ENCODE assay signal across 8 cellular contexts in the genomic region with DNA sequence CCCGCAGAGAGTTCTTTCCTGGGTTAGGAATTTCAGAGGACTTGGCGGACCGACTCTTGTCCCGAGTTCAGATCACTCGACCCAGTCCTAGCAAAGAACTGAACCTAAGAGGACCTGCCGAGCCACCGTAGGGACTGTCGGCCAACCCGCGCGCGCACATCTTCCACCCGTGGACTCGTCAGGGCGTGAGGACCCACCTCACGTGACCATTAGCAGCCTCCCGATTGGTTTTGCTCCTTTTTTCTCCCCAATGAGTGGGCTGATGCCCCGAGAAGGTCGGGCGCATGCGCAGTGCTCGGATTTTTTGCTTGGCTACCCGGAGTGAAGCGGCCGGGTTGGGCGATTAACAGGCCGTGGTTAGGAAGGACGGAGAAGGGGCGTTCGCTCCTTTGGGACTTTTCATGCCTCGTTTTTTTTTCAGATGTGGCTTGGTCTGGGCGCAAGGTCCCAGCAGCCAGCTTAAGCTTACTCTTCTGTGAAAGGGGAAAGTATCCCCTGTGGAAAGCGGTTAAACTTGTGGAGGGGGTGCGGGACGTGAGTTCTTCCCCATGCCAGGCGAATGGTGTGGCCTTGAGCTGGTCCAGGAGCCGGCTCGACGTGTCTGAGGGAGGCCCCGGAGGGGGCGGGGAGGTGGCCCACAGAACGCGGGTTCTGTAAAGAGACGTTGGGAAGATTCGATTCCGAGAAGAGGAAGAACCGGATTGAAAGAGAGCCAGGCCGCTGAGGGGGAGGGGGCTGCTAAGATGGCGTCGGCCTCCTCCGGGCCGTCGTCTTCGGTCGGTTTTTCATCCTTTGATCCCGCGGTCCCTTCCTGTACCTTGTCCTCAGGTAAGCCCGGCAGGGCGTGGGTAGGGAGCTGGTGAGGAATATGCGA. TPM values are rescaled to one million over a fixed set of nuclear protein-coding genes. Genes with fewer than 3 reads are reported as not detected.
DNase-seq lines count a peak whose midpoint lies in the region; ATAC-seq, FAIRE-seq and TF ChIP-seq lines count a peak whose summit lies in the region.

TSS of gene PIP5K1A (plus strand) at position 299 of the 874 bp plus-strand sequence. CDS start at position 744, 445 bp downstream.

- peak; percentile 99 for DNase-seq in ACHN
- DNase-seq in NCI-H2227 treated with DMSO at 0.1 percent for 48 hours (lab: John Stamatoyannopoulos, UW): peak; percentile 98
- peak; percentile 93 for DNase-seq in bronchial epithelial cell (ENCODE audit: low read depth)
- DNase-seq in iPS-NIHi11 (ENCODE audit: low spot score): peak; percentile 97
- DNase-seq in small intestine: peak; percentile 99

- 0% methylated on average over 60 of the region's 60 CpGs for WGBS in small intestine, 3 donors

- ATAC-seq in GM18873 (IDR thresholded peaks at IDR 0.05; ENCODE audit: low FRiP score, unreplicated experiment): peak; percentile 81
- peak; percentile 78 for ATAC-seq in HG03139 (IDR thresholded peaks at IDR 0.05; ENCODE audit: unreplicated experiment)

- no peak for FAIRE-seq in bronchial epithelial cell (lab: Jason Lieb, UNC)
- no peak for FAIRE-seq in small intestine (lab: Jason Lieb, UNC)

- in situ Hi-C loops in ACHN (cut with HindIII; ENCODE audit: low pct_ligation_motif_present, low pct_unique_long_range_greater_than_20kb, low sequenced_read_pairs): no loop called here

- peaks cover 8% of the 10 kb centered on the region for H3K36me3 ChIP-seq in bronchial epithelial cell (ENCODE audit: control insufficient read depth, insufficient read depth, low read length)
- peaks cover 0 to 2% of the 10 kb centered on the region in 2 donors for H3K36me3 ChIP-seq in small intestine (ENCODE audit: control insufficient read depth in 2 of 2, insufficient read depth in 2 of 2, low read length in 2 of 2)

- H3K27me3 ChIP-seq in bronchial epithelial cell (ENCODE audit: control insufficient read depth, insufficient read depth, low read length) (no peaks in the 10 kb centered on the region), small intestine (ENCODE audit: control insufficient read depth in 2 of 2, insufficient read depth in 2 of 2, low read length in 2 of 2) (no peaks in the 10 kb centered on the region)

- H3K4me1 ChIP-seq in small intestine (ENCODE audit: control insufficient read depth in 2 of 2, insufficient read depth in 1 of 2, low read depth in 1 of 2, low read length in 1 of 2): peaks cover 4 to 15% of the 10 kb centered on the region in 2 donors

- H3K9me3 ChIP-seq in small intestine (ENCODE audit: control insufficient read depth, low read depth): no peaks in the 10 kb centered on the region

- H3K4me3 ChIP-seq in WI38 (ENCODE audit: low read depth, low read length) (peak within 1 kb of the TSS; percentile 86), bronchial epithelial cell (ENCODE audit: low read depth, low read length) (peak within 1 kb of the TSS; percentile 62), small intestine (ENCODE audit: low read depth in 1 of 2, low read length in 2 of 2) (peak within 1 kb of the TSS; percentile 65 to 73)

- peak within 1 kb of the TSS; percentile 93 to 95 for H3K27ac ChIP-seq in small intestine (ENCODE audit: low read depth in 1 of 2, low read length in 1 of 2)

- no peak for TF ChIP-seq CTCF in WI38 (IDR thresholded peaks at IDR 0.05; ENCODE audit: low read depth, low read length)
- TF ChIP-seq CTCF in bronchial epithelial cell (IDR thresholded peaks at IDR 0.05; ENCODE audit: insufficient read depth, low read length, severe bottlenecking): no peak

RNA-seq across cellular contexts. Expression of gene PIP5K1A, which starts in this region (rescaled TPM):
- total RNA-seq in bronchial epithelial cell: 40.2 and 44.0 TPM in 2 replicates
- polyA plus RNA-seq in small intestine: 10 to 100 TPM; 18.8 to 31.5 (median 31.3) TPM

Comparison
In these comparisons a context has a peak if more than half of its experiments do, and no peak if none do; other contexts are left out.
1. Peak in every context shown above with its lines: DNase-seq, ATAC-seq, H3K4me3 ChIP-seq and H3K27ac ChIP-seq.